In genomic region chr13:102596147-102597028, GRCh38 we compare ENCODE assay signal across 8 cellular contexts. TPM values are rescaled to one million over a fixed set of nuclear protein-coding genes. Genes with fewer than 3 reads are reported as not detected.
A peak's percentile ranks its signal among the peaks of the same experiment; 100 is the strongest.
DNase-seq lines count a peak whose midpoint lies in the region; ATAC-seq and TF ChIP-seq lines count a peak whose summit lies in the region.

Gene TPP2, plus strand, starts transcription at chr13:102596986. Its CDS starts 53 bp downstream, at chr13:102597039.

- DNase-seq in BE2C: peak; percentile 100
- peak; percentile 83 for DNase-seq in GM19240 (ENCODE audit: insufficient read length, low spot score)
- peak; percentile 95 to 99 for DNase-seq in NCI-H526 (lab: John Stamatoyannopoulos, UW)
- peak; percentile 99 for DNase-seq in activated CD4-positive, alpha-beta T cell treated with anti-CD3 and anti-CD28 coated beads for 48 hours
- DNase-seq in colonic mucosa: peak; percentile 99
- DNase-seq in kidney tubule cell (ENCODE audit: low spot score): peak; percentile 99
- DNase-seq in stimulated activated CD4-positive, alpha-beta T cell treated with anti-CD3 and anti-CD28 coated beads, Interleukin-1b, Interleukin-23, amount 100 ng/mL, for 24 hours (ENCODE audit: low read depth in 4 of 4, low spot score in 1 of 4): peak; percentile 95 to 98 (median 96)

- peak within 1 kb of the TSS; percentile 85 to 97 for H3K9ac ChIP-seq in colonic mucosa (ENCODE audit: low read depth in 2 of 2, low read length in 2 of 2)

- no peaks in the 10 kb centered on the region for H3K9me3 ChIP-seq in BE2C
- no peaks in the 10 kb centered on the region for H3K9me3 ChIP-seq in colonic mucosa

- TF ChIP-seq CTCF in BE2C (IDR thresholded peaks at IDR 0.05; ENCODE audit: low read depth, low read length) (no peak), colonic mucosa (IDR thresholded peaks at IDR 0.05) (no peak)

- ATAC-seq in HG03460 (IDR thresholded peaks at IDR 0.05; ENCODE audit: unreplicated experiment): peak; percentile 72

- H3K4me3 ChIP-seq in BE2C (ENCODE audit: low read depth, low read length): peak within 1 kb of the TSS; percentile 95
- peak within 1 kb of the TSS; percentile 93 for H3K4me3 ChIP-seq in colonic mucosa

- intact Hi-C loops in colonic mucosa (cut with DNase I): loop anchor here (5.0 kb wide), 1 partner anchor 251 kb away; the partner anchor contains the start of gene ERCC5

- H3K27ac ChIP-seq in colonic mucosa: peak within 1 kb of the TSS; percentile 93

- H3K27me3 ChIP-seq in BE2C (no peaks in the 10 kb centered on the region), colonic mucosa (no peaks in the 10 kb centered on the region)

- H3K36me3 ChIP-seq in BE2C: peaks cover 3% of the 10 kb centered on the region
- no peaks in the 10 kb centered on the region for H3K36me3 ChIP-seq in colonic mucosa

- H3K4me1 ChIP-seq in BE2C: no peaks in the 10 kb centered on the region; the same call in 1 of the 2 replicates
- no peaks in the 10 kb centered on the region for H3K4me1 ChIP-seq in colonic mucosa

RNA-seq across cellular contexts. Expression of gene TPP2, which starts in this region (rescaled TPM):
- 24.9 TPM for polyA plus RNA-seq in BE2C (2012; ENCODE audit: insufficient read depth, insufficient read length, low read depth)
- total RNA-seq in colonic mucosa: 10 to 100 TPM; 41.0 to 42.0 TPM

Comparison
In these comparisons a context has a peak if more than half of its experiments do, and no peak if none do; other contexts are left out.
1. Peak in every context shown above with its lines: DNase-seq, ATAC-seq, H3K4me3 ChIP-seq and H3K27ac ChIP-seq.